11 cellular contexts compared by ENCODE assay signal in genomic region chr3:77529522-77529921, GRCh38.
"Had no signal": no experiment of that assay in that cellular context is flagged by ENCODE, and none has a peak within 500 bp of the region (broad histone marks: within the 10 kb centered on the region; RNA-seq: fewer than 3 reads in every experiment).

No MANE protein-coding gene starts in this region.

- ATAC-seq: GM23338, HCT116 had no signal

- H2AFZ ChIP-seq: GM23338 had no signal

- DNase-seq: GM23248, GOT3, H7, H9, HCEC 1CT, HFFc6 had no signal

- FAIRE-seq: H1, H54 had no signal

- H3K27ac ChIP-seq: GM23248 had no signal

- H3K4me3 Mint-ChIP-seq: GM23338, H9, HFFc6 had no signal

- H3K9me3 ChIP-seq: HAP-1 had no signal

- H3K36me3 ChIP-seq: HAP-1 had no signal

- H3K9me3 Mint-ChIP-seq: H9 had no signal

- H3K27ac Mint-ChIP-seq: GM23338, H9, HFFc6 had no signal

- H3K4me2 ChIP-seq: GM23338 had no signal

- H3K4me3 ChIP-seq: GM23248, GM23338, HAP-1 had no signal

- H3K9ac ChIP-seq: GM23248 had no signal
